Comparison of ENCODE assay signal across 8 cellular contexts in the genomic region with DNA sequence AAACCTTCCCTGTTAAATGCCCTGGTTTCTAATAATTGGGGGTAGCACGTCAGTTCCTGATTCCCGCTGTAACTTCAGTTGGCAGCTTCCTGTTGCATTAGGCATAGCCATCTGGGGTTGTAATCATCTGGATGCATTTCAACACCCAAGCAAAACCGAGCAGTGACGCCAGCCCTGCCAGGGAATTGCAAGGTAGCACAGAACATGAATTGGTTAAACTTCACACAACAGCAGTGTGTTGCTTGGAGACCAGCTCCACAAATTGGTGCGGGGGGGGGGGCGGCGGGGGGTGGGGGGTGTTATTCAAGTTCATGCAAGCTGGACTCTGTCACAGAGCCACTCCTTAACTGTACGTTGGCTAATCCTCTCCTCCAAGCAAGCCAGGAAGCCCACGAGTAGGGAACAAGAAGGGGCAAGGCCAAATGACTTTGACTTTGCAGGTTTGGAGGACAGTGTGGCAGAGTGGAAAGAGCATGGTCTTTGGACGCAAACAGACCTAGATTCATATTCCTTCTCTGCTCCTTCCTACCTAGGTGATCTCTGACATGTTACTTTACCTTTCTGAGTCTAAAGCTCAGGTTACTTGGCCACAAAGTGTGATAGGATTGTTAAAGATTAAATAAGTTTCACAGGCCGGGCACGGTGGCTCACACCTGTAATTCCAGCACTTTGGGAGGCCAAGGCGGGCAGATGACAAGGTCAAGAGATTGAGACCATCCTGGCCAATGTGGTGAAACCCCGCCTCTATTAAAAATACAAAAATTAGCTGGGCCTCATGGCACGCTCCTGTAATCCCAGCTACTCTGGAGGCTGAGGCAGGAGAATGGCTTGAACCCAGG. TPM values are rescaled to one million over a fixed set of nuclear protein-coding genes. Genes with fewer than 3 reads are reported as not detected.
DNase-seq lines count a peak whose midpoint lies in the region; ATAC-seq and TF ChIP-seq lines count a peak whose summit lies in the region.

No MANE protein-coding gene starts in this region.

- DNase-seq in NCI-H526 (lab: John Stamatoyannopoulos, UW) (peak; percentile 45), NCI-H526 treated with DMSO at 0.1 percent for 48 hours (lab: John Stamatoyannopoulos, UW) (no peak), NOMO-1 treated with dmso at 0.1 percent for 144 hours (lab: John Stamatoyannopoulos, UW; ENCODE audit: unreplicated experiment) (peak; percentile 82), memory B cell (ENCODE audit: low spot score in 2 of 2) (no peak), upper lobe of left lung (peak in 1 of 2 donors; percentile 80)
- no peak for DNase-seq in activated CD4-positive, CD25-positive, alpha-beta regulatory T cell (lab: John Stamatoyannopoulos, UW)

- no peak for ATAC-seq in memory B cell (ENCODE audit: low read depth)
- ATAC-seq in upper lobe of left lung (ENCODE audit: low FRiP score in 2 of 2) = peak; percentile 85 to 90
- no peak for ATAC-seq in HG03097 (IDR thresholded peaks at IDR 0.05; ENCODE audit: low FRiP score, unreplicated experiment)

- no peaks in the 10 kb centered on the region for H3K36me3 Mint-ChIP-seq in dendritic cell treated with granulocyte-macrophage colony-stimulating factor and Interleukin-4, amounts not matched to agents 40 ng/mL and 50 ng/mL, for 4 days (ENCODE audit: low read depth)
- peaks cover 38% of the 10 kb centered on the region for H3K36me3 Mint-ChIP-seq in memory B cell

- 36 to 41% methylated on average over 15 of the region's 15 CpGs for WGBS in upper lobe of left lung, 2 donors

- H3K4me3 ChIP-seq in upper lobe of left lung = no peak overlapping the region

- peaks cover 0 to 18% (median 6%) of the 10 kb centered on the region in 4 donors for H3K4me1 ChIP-seq in upper lobe of left lung

- no peaks in the 10 kb centered on the region for H3K27me3 Mint-ChIP-seq in dendritic cell treated with granulocyte-macrophage colony-stimulating factor and Interleukin-4, amounts not matched to agents 40 ng/mL and 50 ng/mL, for 4 days
- H3K27me3 Mint-ChIP-seq in memory B cell = no peaks in the 10 kb centered on the region

- H3K27me3 ChIP-seq in upper lobe of left lung = no peaks in the 10 kb centered on the region

- no peaks in the 10 kb centered on the region for H3K36me3 ChIP-seq in upper lobe of left lung

- peaks cover 21% of the 10 kb centered on the region for H3K4me1 Mint-ChIP-seq in dendritic cell treated with granulocyte-macrophage colony-stimulating factor and Interleukin-4, amounts not matched to agents 40 ng/mL and 50 ng/mL, for 4 days (ENCODE audit: low read depth)
- peaks cover 31% of the 10 kb centered on the region for H3K4me1 Mint-ChIP-seq in memory B cell

- no peak for TF ChIP-seq CTCF in upper lobe of left lung (IDR thresholded peaks at IDR 0.05)

- intact Hi-C loops in dendritic cell treated with granulocyte-macrophage colony-stimulating factor and Interleukin-4, amounts not matched to agents 40 ng/mL and 50 ng/mL, for 4 days (cut with micrococcal nuclease) = no loop called here

- peak overlapping the region; percentile 15 to 64 (median 34) for H3K27ac ChIP-seq in upper lobe of left lung

- TF ChIP-seq EP300 in upper lobe of left lung (IDR thresholded peaks at IDR 0.05) = peak in 1 of 4 donors; percentile 11

- TF ChIP-seq POLR2A in upper lobe of left lung (IDR thresholded peaks at IDR 0.05) = no peak

- H3K9me3 ChIP-seq in upper lobe of left lung = no peaks in the 10 kb centered on the region

- no peaks in the 10 kb centered on the region for H3K9me3 Mint-ChIP-seq in dendritic cell treated with granulocyte-macrophage colony-stimulating factor and Interleukin-4, amounts not matched to agents 40 ng/mL and 50 ng/mL, for 4 days
- no peaks in the 10 kb centered on the region for H3K9me3 Mint-ChIP-seq in memory B cell

- H3K4me3 Mint-ChIP-seq in dendritic cell treated with granulocyte-macrophage colony-stimulating factor and Interleukin-4, amounts not matched to agents 40 ng/mL and 50 ng/mL, for 4 days = no peak overlapping the region
- no peak overlapping the region for H3K4me3 Mint-ChIP-seq in memory B cell

- H3K27ac Mint-ChIP-seq in dendritic cell treated with granulocyte-macrophage colony-stimulating factor and Interleukin-4, amounts not matched to agents 40 ng/mL and 50 ng/mL, for 4 days = peak overlapping the region; percentile 44
- H3K27ac Mint-ChIP-seq in memory B cell = peak overlapping the region; percentile 67

RNA-seq across cellular contexts. Expression of a gene that starts 4.7 kb away (rescaled TPM):
- total RNA-seq in upper lobe of left lung = 1 to 10 TPM; 1.8 to 4.2 (median 2.3) TPM

RNA-seq across cellular contexts. Expression of a gene that starts 25.7 kb away (rescaled TPM):
- total RNA-seq in upper lobe of left lung = 10 to 100 TPM; 15.0 to 29.3 (median 21.3) TPM

RNA-seq across cellular contexts. Expression of a gene that starts 25.7 kb away (rescaled TPM):
- 100 to 1,000 TPM in 2 of 6 donors, 10 to 100 TPM in 4; 59.4 to 133 (median 78.6) TPM for total RNA-seq in upper lobe of left lung

Comparison
In these comparisons a context has a peak if more than half of its experiments do, and no peak if none do; other contexts are left out.
1. DNase-seq: peak in NCI-H526 (2 of 2) and NOMO-1 treated with dmso at 0.1 percent for 144 hours (single experiment); none in NCI-H526 treated with DMSO at 0.1 percent for 48 hours (single experiment), memory B cell (0 of 2) and activated CD4-positive, CD25-positive, alpha-beta regulatory T cell (0 of 4).
2. ATAC-seq: peak in upper lobe of left lung (2 of 2); none in memory B cell (single experiment) and HG03097 (single experiment).